Comparison of ENCODE assay signal across 18 cellular contexts in the genomic region with DNA sequence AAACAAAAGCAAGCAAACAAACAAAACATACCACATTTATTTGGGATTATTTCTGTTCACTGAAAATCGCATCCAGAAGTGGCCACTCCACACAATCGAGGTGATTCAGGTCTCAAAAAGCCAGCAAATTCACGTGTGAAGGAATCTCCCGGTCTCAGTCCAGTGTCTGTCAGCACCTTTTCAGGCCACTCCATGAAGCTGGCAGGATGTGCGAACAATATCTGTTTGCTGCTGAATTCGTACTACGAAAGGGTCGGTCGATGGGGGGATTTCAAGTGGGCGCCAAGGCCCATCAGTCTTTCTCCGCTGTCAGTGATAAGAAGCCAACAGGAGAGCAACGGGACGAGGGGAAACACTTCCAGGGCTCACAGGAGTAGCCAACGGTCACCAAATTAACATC.
DNase-seq lines count a peak whose midpoint lies in the region; ATAC-seq and TF ChIP-seq lines count a peak whose summit lies in the region.
"Had no signal": no experiment of that assay in that cellular context is flagged by ENCODE, and none has a peak within 500 bp of the region (broad histone marks: within the 10 kb centered on the region; RNA-seq: fewer than 3 reads in every experiment).

No MANE protein-coding gene starts in this region.

- H3K4me3 ChIP-seq in cardiac muscle cell (no peak overlapping the region), heart right ventricle (peak overlapping the region in 3 of 10 donors; percentile 10 to 26 (median 24)), GM23338 (no peak overlapping the region), parathyroid adenoma (ENCODE audit: low read depth, low read length) (no peak overlapping the region)
- H3K4me3 ChIP-seq: BLaER1 treated with 17β-estradiol and CSF1 and Interleukin-3, amounts not matched to agents 10 nM and 100 nM had no signal

- H3K4me2 ChIP-seq in GM23338 (no peak overlapping the region), parathyroid adenoma (ENCODE audit: low read length) (peak overlapping the region; percentile 6)
- H3K4me2 ChIP-seq: BLaER1 treated with 17β-estradiol and CSF1 and Interleukin-3, amounts not matched to agents 10 nM and 100 nM had no signal

- H3K27ac Mint-ChIP-seq in GM23338 = peak overlapping the region; percentile 51; the same call in 1 of the 2 replicates
- H3K27ac Mint-ChIP-seq in glutamatergic neuron (ENCODE audit: unreplicated experiment) = peak overlapping the region; percentile 65
- H3K27ac Mint-ChIP-seq: B cell; CD8-positive, alpha-beta T cell; IgD-negative memory B cell had no signal

- H3K27ac ChIP-seq in cardiac muscle cell = peak overlapping the region; percentile 64
- no peak overlapping the region for H3K27ac ChIP-seq in heart right ventricle
- H3K27ac ChIP-seq in GM23338 (ENCODE audit: low read depth) = no peak overlapping the region
- no peak overlapping the region for H3K27ac ChIP-seq in parathyroid adenoma
- H3K27ac ChIP-seq: BLaER1 treated with 17β-estradiol and CSF1 and Interleukin-3, amounts not matched to agents 10 nM and 100 nM had no signal

- H3K36me3 ChIP-seq in cardiac muscle cell = no peaks in the 10 kb centered on the region
- no peaks in the 10 kb centered on the region for H3K36me3 ChIP-seq in heart right ventricle
- H3K36me3 ChIP-seq in GM23338 (ENCODE audit: insufficient read depth) = no peaks in the 10 kb centered on the region
- no peaks in the 10 kb centered on the region for H3K36me3 ChIP-seq in parathyroid adenoma (ENCODE audit: control insufficient read depth, insufficient read depth, low read length)
- H3K36me3 ChIP-seq: BLaER1 treated with 17β-estradiol and CSF1 and Interleukin-3, amounts not matched to agents 10 nM and 100 nM had no signal

- no peaks in the 10 kb centered on the region for H3F3A ChIP-seq in GM23338 (replicated peaks; ENCODE audit: low read depth)

- H3K9me3 Mint-ChIP-seq in GM23338 (no peaks in the 10 kb centered on the region; the same call in 2 of the 3 replicates), glutamatergic neuron (ENCODE audit: unreplicated experiment) (peaks cover 11% of the 10 kb centered on the region)
- H3K9me3 Mint-ChIP-seq: CD8-positive, alpha-beta T cell had no signal

- TF ChIP-seq CTCF in cardiac muscle cell (IDR thresholded peaks at IDR 0.05; ENCODE audit: low read depth, low read length) (no peak), heart right ventricle (IDR thresholded peaks at IDR 0.05) (no peak), GM23338 (conservative IDR thresholded peaks at IDR 0.05; ENCODE audit: low read depth in 2 of 2) (no peak), glutamatergic neuron (IDR thresholded peaks at IDR 0.05; ENCODE audit: partially characterized antibody, unreplicated experiment) (no peak), parathyroid adenoma (IDR thresholded peaks at IDR 0.05) (no peak)

- WGBS in heart right ventricle, 2 donors = 33 to 39% methylated on average over 14 of the region's 14 CpGs

- no peak for ATAC-seq in heart right ventricle
- no peak for ATAC-seq in GM23338
- no peak for ATAC-seq in GM19467 (IDR thresholded peaks at IDR 0.05; ENCODE audit: unreplicated experiment)
- no peak for ATAC-seq in HG03565 (IDR thresholded peaks at IDR 0.05; ENCODE audit: unreplicated experiment)
- ATAC-seq in GM21390 (IDR thresholded peaks at IDR 0.05; ENCODE audit: unreplicated experiment) = no peak
- ATAC-seq: CD8-positive, alpha-beta T cell; HepG2 had no signal

- H3K9me2 ChIP-seq in GM23338 (ENCODE audit: insufficient read depth) = no peaks in the 10 kb centered on the region

- H3K9me3 ChIP-seq in cardiac muscle cell (ENCODE audit: low read depth) = no peaks in the 10 kb centered on the region
- H3K9me3 ChIP-seq in heart right ventricle = no peaks in the 10 kb centered on the region
- no peaks in the 10 kb centered on the region for H3K9me3 ChIP-seq in parathyroid adenoma (ENCODE audit: control insufficient read depth, low read length)
- H3K9me3 ChIP-seq: BLaER1 treated with 17β-estradiol and CSF1 and Interleukin-3, amounts not matched to agents 10 nM and 100 nM had no signal

- H3K4me1 Mint-ChIP-seq in GM23338 (peaks cover 8% of the 10 kb centered on the region; the same call in 2 of the 3 replicates), glutamatergic neuron (ENCODE audit: low read depth, unreplicated experiment) (peaks cover 26% of the 10 kb centered on the region)
- H3K4me1 Mint-ChIP-seq: B cell, IgD-negative memory B cell had no signal

- H3K4me3 Mint-ChIP-seq in GM23338 (no peak overlapping the region), glutamatergic neuron (ENCODE audit: unreplicated experiment) (peak overlapping the region; percentile 18)
- H3K4me3 Mint-ChIP-seq: B cell; CD8-positive, alpha-beta T cell; IgD-negative memory B cell had no signal

- H3K36me3 Mint-ChIP-seq in GM23338 (ENCODE audit: low read depth) (no peaks in the 10 kb centered on the region), glutamatergic neuron (ENCODE audit: unreplicated experiment) (no peaks in the 10 kb centered on the region)
- H3K36me3 Mint-ChIP-seq: CD8-positive, alpha-beta T cell; IgD-negative memory B cell had no signal

- H3K79me2 ChIP-seq in GM23338 (replicated peaks; ENCODE audit: insufficient read depth) (no peaks in the 10 kb centered on the region), parathyroid adenoma (no peaks in the 10 kb centered on the region)

- H2AFZ ChIP-seq in GM23338 (0 out of 2 replicates have a peak overlapping the region, but pooled peaks have one; percentile 24), parathyroid adenoma (no peak overlapping the region)

- DNase-seq in cardiac muscle cell (ENCODE audit: low read depth in 1 of 2, low spot score in 1 of 2) (peak in 1 of 2 donors; percentile 83), heart right ventricle (no peak), GM23338 (ENCODE audit: low spot score) (no peak), glutamatergic neuron (no peak)
- DNase-seq: Calu3; CD8-positive, alpha-beta T cell; DMS79 treated with DMSO at 0.1 percent for 48 hours; EL; HCEC 1CT; KBM-7 had no signal

- H3K4me1 ChIP-seq in cardiac muscle cell (ENCODE audit: low read depth) (peaks cover 47% of the 10 kb centered on the region), heart right ventricle (peaks cover 0 to 6% (median 0%) of the 10 kb centered on the region in 9 donors), GM23338 (ENCODE audit: insufficient read depth) (no peaks in the 10 kb centered on the region; the same call in 1 of the 2 replicates), parathyroid adenoma (no peaks in the 10 kb centered on the region)

- H3K27me3 Mint-ChIP-seq in GM23338 (ENCODE audit: insufficient read depth, low read depth, poor library complexity) (peaks cover 2% of the 10 kb centered on the region), glutamatergic neuron (ENCODE audit: unreplicated experiment) (peaks cover 5% of the 10 kb centered on the region)
- H3K27me3 Mint-ChIP-seq: B cell, IgD-negative memory B cell had no signal

- H4K20me1 ChIP-seq in GM23338 (replicated peaks; ENCODE audit: insufficient read depth) = no peaks in the 10 kb centered on the region
- H4K20me1 ChIP-seq: BLaER1 treated with 17β-estradiol and CSF1 and Interleukin-3, amounts not matched to agents 10 nM and 100 nM had no signal

- H3K9ac ChIP-seq in parathyroid adenoma = no peak overlapping the region
- H3K9ac ChIP-seq: BLaER1 treated with 17β-estradiol and CSF1 and Interleukin-3, amounts not matched to agents 10 nM and 100 nM had no signal

- intact Hi-C loops in heart right ventricle (cut with DNase I) = no loop called here

- H3K27me3 ChIP-seq in cardiac muscle cell (no peaks in the 10 kb centered on the region), heart right ventricle (peaks cover 0 to 20% (median 0%) of the 10 kb centered on the region in 7 donors), GM23338 (ENCODE audit: insufficient read depth) (no peaks in the 10 kb centered on the region), parathyroid adenoma (ENCODE audit: control insufficient read depth, insufficient read depth, low read length) (no peaks in the 10 kb centered on the region)
- H3K27me3 ChIP-seq: BLaER1 treated with 17β-estradiol and CSF1 and Interleukin-3, amounts not matched to agents 10 nM and 100 nM had no signal

TF ChIP-seq in GM23338, 12 proteins besides CTCF, POLR2A, EP300 and RAD21:
- TF ChIP-seq EZH2 (IDR thresholded peaks at IDR 0.05; ENCODE audit: low read depth, unreplicated experiment) (no peak), STAT1 (IDR thresholded peaks at IDR 0.05; ENCODE audit: unreplicated experiment) (no peak), NANOG (IDR thresholded peaks at IDR 0.05; ENCODE audit: borderline replicate concordance) (no peak), ZNF114 (CRISPR knock-in tag; IDR thresholded peaks at IDR 0.05) (no peak), ZNF331 (CRISPR knock-in tag; IDR thresholded peaks at IDR 0.05; ENCODE audit: low read depth) (no peak), EZH2phosphoT487 (IDR thresholded peaks at IDR 0.05; ENCODE audit: unreplicated experiment) (no peak), CREB1 (CRISPR knock-in tag; IDR thresholded peaks at IDR 0.05; ENCODE audit: low read depth) (no peak), REST (IDR thresholded peaks at IDR 0.05; ENCODE audit: unreplicated experiment) (no peak)
